In the genomic region with DNA sequence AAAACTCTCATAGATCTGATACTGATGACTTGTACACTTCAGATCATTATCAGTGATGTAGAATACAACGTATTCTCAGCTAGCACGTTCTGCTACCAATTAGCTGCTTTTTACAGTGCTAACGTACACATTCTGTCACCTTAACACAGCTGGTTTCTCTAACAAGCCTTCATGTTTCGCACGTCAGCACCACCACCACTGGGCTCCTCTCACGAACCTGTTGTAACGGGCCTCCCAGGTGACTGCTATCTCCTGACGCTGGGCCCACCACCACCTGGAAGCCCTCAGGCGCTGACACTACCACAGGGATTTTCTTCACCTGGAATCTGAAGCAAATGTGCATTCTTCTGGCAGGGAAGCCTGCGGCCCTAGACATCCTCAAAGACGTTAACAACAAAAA, we compare ENCODE assay signal across 20 cellular contexts. TPM values are rescaled to one million over a fixed set of nuclear protein-coding genes. Genes with fewer than 3 reads are reported as not detected.
DNase-seq lines count a peak whose midpoint lies in the region; ATAC-seq, FAIRE-seq and TF ChIP-seq lines count a peak whose summit lies in the region.
"Had no signal": no experiment of that assay in that cellular context is flagged by ENCODE, and none has a peak within 500 bp of the region (broad histone marks: within the 10 kb centered on the region; RNA-seq: fewer than 3 reads in every experiment).

No MANE protein-coding gene starts in this region.

- H3K9ac ChIP-seq in K562 (ENCODE audit: insufficient read depth in 1 of 2, low read depth in 2 of 2, low read length in 2 of 2), result no peak overlapping the region
- no peak overlapping the region for H3K9ac ChIP-seq in trophoblast cell (ENCODE audit: low read length)
- H3K9ac ChIP-seq: BLaER1 had no signal

- no peak overlapping the region for H3K4me2 ChIP-seq in K562 (ENCODE audit: insufficient read depth, low read length)
- H3K4me2 ChIP-seq in trophoblast cell (ENCODE audit: low read length), result no peak overlapping the region
- H3K4me2 ChIP-seq: BLaER1 had no signal

- BruUV-seq in K562 (replicated peaks; lab: Mats Ljungman, UMichigan), result no TSS peak

- no peak overlapping the region for H3K18ac ChIP-seq in trophoblast cell (ENCODE audit: low read length)

- H3K4me1 ChIP-seq in K562 (replicated peaks in 1 of 2; ENCODE audit: control insufficient read depth in 2 of 2, insufficient read depth in 2 of 2, low read length in 2 of 2), result peaks cover 5 to 25% of the 10 kb centered on the region in 2 experiments
- peaks cover 0 to 2% of the 10 kb centered on the region in 2 experiments for H3K4me1 ChIP-seq in trophoblast cell (ENCODE audit: control insufficient read depth in 1 of 2, insufficient read depth in 2 of 2, low read length in 2 of 2)

- H3K36me3 Mint-ChIP-seq in activated T-cell treated with anti-CD3 and anti-CD28 coated beads, Interleukin-2, amount 50 U/mL, for 4 hours (ENCODE audit: insufficient read depth), result peaks cover 43% of the 10 kb centered on the region

- no peaks in the 10 kb centered on the region for H4K20me1 ChIP-seq in K562 (replicated peaks; ENCODE audit: control insufficient read depth, insufficient read depth, low read length)

- no peak for TF ChIP-seq CTCF in K562 (IDR thresholded peaks at IDR 0.05 in 2 of 3, conservative IDR thresholded peaks at IDR 0.05 in 1 of 3; ENCODE audit: insufficient read depth in 2 of 3, low read depth in 1 of 3, low read length in 3 of 3)

- no peak overlapping the region for H3K4me3 Mint-ChIP-seq in activated T-cell treated with anti-CD3 and anti-CD28 coated beads, Interleukin-2, amount 50 U/mL, for 4 hours
- H3K4me3 Mint-ChIP-seq: CD8-positive, alpha-beta T cell had no signal

- no peaks in the 10 kb centered on the region for H3K79me1 ChIP-seq in trophoblast cell (ENCODE audit: low read length)

- TF ChIP-seq EP300 in K562 (IDR thresholded peaks at IDR 0.05; ENCODE audit: low read length), result no peak

- H3K9me3 Mint-ChIP-seq in activated T-cell treated with anti-CD3 and anti-CD28 coated beads, Interleukin-2, amount 50 U/mL, for 4 hours, result no peaks in the 10 kb centered on the region
- H3K9me3 Mint-ChIP-seq: CD8-positive, alpha-beta T cell had no signal

- no peaks in the 10 kb centered on the region for H3K27me3 ChIP-seq in K562 (ENCODE audit: control insufficient read depth in 2 of 2, insufficient read depth in 2 of 2, low read length in 2 of 2)
- H3K27me3 ChIP-seq in trophoblast cell (ENCODE audit: insufficient read depth, low read length), result no peaks in the 10 kb centered on the region
- H3K27me3 ChIP-seq: BLaER1, Peyer's patch had no signal

- CTCF ChIA-PET in K562 (lab: Yijun Ruan, JAX; ENCODE audit: low intra/inter-chr PET ratio), result no interaction called here

- no peak overlapping the region for H2BK120ac ChIP-seq in trophoblast cell (ENCODE audit: insufficient read depth, low read length, poor library complexity)

- no peaks in the 10 kb centered on the region for H3K27me3 Mint-ChIP-seq in activated T-cell treated with anti-CD3 and anti-CD28 coated beads, Interleukin-2, amount 50 U/mL, for 4 hours (ENCODE audit: low read depth)

- H4K91ac ChIP-seq in trophoblast cell (ENCODE audit: low read depth, low read length), result no peak overlapping the region

- no peak overlapping the region for H3K4me3 ChIP-seq in K562
- no peak overlapping the region for H3K4me3 ChIP-seq in trophoblast cell (ENCODE audit: low read depth, low read length)
- H3K4me3 ChIP-seq: BLaER1, HAP-1, Peyer's patch had no signal

- POLR2A ChIA-PET in K562 (lab: Yijun Ruan, JAX), result interaction anchor here (0.9 to 5.2 kb wide), 8 partner anchors 9 to 495 kb away, joined by 3 to 51 read pairs (median 4); no protein-coding TSS in a partner anchor

- no peak overlapping the region for H2AFZ ChIP-seq in K562 (ENCODE audit: low read depth, low read length)
- no peak overlapping the region for H2AFZ ChIP-seq in trophoblast cell (ENCODE audit: insufficient read depth, low read length, poor library complexity)

- H3K9me3 ChIP-seq in K562 (replicated peaks; ENCODE audit: control insufficient read depth, insufficient read depth, low read depth, low read length) (no peaks in the 10 kb centered on the region), trophoblast cell (ENCODE audit: insufficient read depth, low read depth, low read length) (no peaks in the 10 kb centered on the region)
- H3K9me3 ChIP-seq: BLaER1, HAP-1, Peyer's patch had no signal

- peaks cover 24% of the 10 kb centered on the region for H3K79me2 ChIP-seq in K562 (ENCODE audit: control insufficient read depth, insufficient read depth, low read length)
- no peaks in the 10 kb centered on the region for H3K79me2 ChIP-seq in trophoblast cell (ENCODE audit: control insufficient read depth, insufficient read depth, low read length, poor library complexity)

- H2BK12ac ChIP-seq in trophoblast cell (ENCODE audit: low read length), result no peak overlapping the region

- ATAC-seq in activated T-cell treated with anti-CD3 and anti-CD28 coated beads, Interleukin-2, amount 50 U/mL, for 4 hours, result no peak
- ATAC-seq in K562, result no peak
- ATAC-seq in GM18520 (IDR thresholded peaks at IDR 0.05; ENCODE audit: unreplicated experiment), result no peak
- ATAC-seq in SK-N-SH treated with all-trans-retinoic acid at 6 μM for 48 hours, result no peak
- ATAC-seq: CD8-positive, alpha-beta T cell had no signal

- TF ChIP-seq POLR2A in GM12891 (IDR thresholded peaks at IDR 0.05; ENCODE audit: low read depth, low read length) (no peak; the same call in 1 of the 2 replicates), K562 (conservative IDR thresholded peaks at IDR 0.05) (no peak)

- DNase-seq in activated T-cell treated with anti-CD3 and anti-CD28 coated beads, Interleukin-2, amount 50 U/mL, for 1 hour, result peak; percentile 3
- no peak for DNase-seq in activated T-cell treated with anti-CD3 and anti-CD28 coated beads, Interleukin-2, amount 50 U/mL, for 4 hours
- DNase-seq in GM12891 (ENCODE audit: insufficient read length, low spot score), result no peak
- DNase-seq in K562 (ENCODE audit: extremely low read depth in 1 of 4, low spot score in 3 of 4), result no peak
- DNase-seq in trophoblast cell, result peak; percentile 96 to 98
- DNase-seq: IMR-90, Karpas-422, NCI-H1092, NCI-H1436 treated with DMSO at 0.1 percent for 48 hours, NCI-H2029, NCI-H2171, NCI-H446, NCI-H526 treated with DMSO at 0.1 percent for 48 hours, Peyer's patch had no signal

- TF ChIP-seq RAD21 in K562 (CRISPR knock-in tag; conservative IDR thresholded peaks at IDR 0.05 in 1 of 2, IDR thresholded peaks at IDR 0.05 in 1 of 2), result no peak

- no peak overlapping the region for H4K12ac ChIP-seq in trophoblast cell (ENCODE audit: low read depth, low read length)

- H3K4me1 Mint-ChIP-seq in activated T-cell treated with anti-CD3 and anti-CD28 coated beads, Interleukin-2, amount 50 U/mL, for 4 hours (ENCODE audit: low read depth), result peaks cover 25% of the 10 kb centered on the region

- no peak overlapping the region for H3K27ac ChIP-seq in K562 (ENCODE audit: extremely low read depth, low read depth, low read length)
- no peak overlapping the region for H3K27ac ChIP-seq in trophoblast cell (ENCODE audit: low read depth, low read length)
- H3K27ac ChIP-seq: BLaER1, HL-60, Peyer's patch had no signal

- intact Hi-C loops in K562 (cut with micrococcal nuclease), result no loop called here

- H2BK5ac ChIP-seq in trophoblast cell (ENCODE audit: low read depth, low read length, poor library complexity), result no peak overlapping the region

- H3K23ac ChIP-seq in trophoblast cell (ENCODE audit: low read length), result no peak overlapping the region

- FAIRE-seq in GM12891 (lab: Jason Lieb, UNC), result no peak
- FAIRE-seq in K562 (lab: Jason Lieb, UNC), result no peak

- no peak overlapping the region for H2AK5ac ChIP-seq in trophoblast cell (ENCODE audit: low read length)

- 92% methylated on average over 11 of the region's 11 CpGs for WGBS in K562 (ENCODE audit: insufficient coverage, low coverage, missing lambda C conversion rate)
- WGBS in trophoblast cell (ENCODE audit: extremely low coverage, insufficient coverage, insufficient read length), result no CpG with 5 or more reads among the region's 11 CpGs

- no peak overlapping the region for H3K14ac ChIP-seq in trophoblast cell (ENCODE audit: low read length)

- H3K36me3 ChIP-seq in K562 (ENCODE audit: control insufficient read depth, insufficient read depth, low read length), result peaks cover 70% of the 10 kb centered on the region
- H3K36me3 ChIP-seq in trophoblast cell (ENCODE audit: control insufficient read depth in 1 of 2, insufficient read depth in 2 of 2, low read length in 2 of 2), result peaks cover 15 to 36% of the 10 kb centered on the region in 2 experiments

- in situ Hi-C loops in K562 (cut with MboI), result no loop called here

- peaks cover 3% of the 10 kb centered on the region for H3K9me1 ChIP-seq in K562 (ENCODE audit: control insufficient read depth, insufficient read depth, low read length)

- no peak overlapping the region for H4K8ac ChIP-seq in trophoblast cell (ENCODE audit: low read depth, low read length)

- no peak overlapping the region for H3K4ac ChIP-seq in trophoblast cell (ENCODE audit: low read depth, low read length)

RNA-seq across cellular contexts. Expression of gene TOMM20, which starts 19.8 kb away (rescaled TPM):
- total RNA-seq in activated T-cell treated with anti-CD3 and anti-CD28 coated beads, Interleukin-2, amount 50 U/mL, for 4 hours, result 100 to 1,000 TPM; 154 to 173 (median 172) TPM
- 88.5 TPM for polyA plus RNA-seq in GM12891 (2012; ENCODE audit: low read depth, missing spikeins)
- total RNA-seq in K562 (2011; cell fraction: chromatin; rRNA removed; ENCODE audit: low replicate concordance), result 63.5 and 133 TPM in 2 replicates
- total RNA-seq in K562 (2011; cell fraction: nucleolus; rRNA removed), result 96.9 and 106 TPM in 2 replicates
- 165 and 259 TPM in 2 replicates for total RNA-seq in K562 (2011; cell fraction: nucleoplasm; rRNA removed)
- total RNA-seq in K562 (2014; rRNA removed) (136 and 154 TPM in 2 replicates), K562 (2014; rRNA removed; fragmentation: Illumina TruSeq; extraction: Trizol) (165 and 211 TPM in 2 replicates), K562 (2015; rRNA removed; fragmentation: Illumina TruSeq; extraction: Trizol) (124 and 131 TPM in 2 replicates), K562 (2021) (222 and 252 TPM in 2 replicates)
- polyA plus RNA-seq in K562 (2011; rRNA removed) (334 and 469 TPM in 2 replicates), K562 (2014; fragmentation: Illumina TruSeq; extraction: Trizol) (231 and 254 TPM in 2 replicates), K562 (2014; fragmentation: Nextera tagmentation; extraction: Ambion mirVana) (100 to 1,000 TPM in 1 of 2 experiments, 10 to 100 TPM in 1; 70.6 to 102 TPM), K562 (2014; rRNA removed) (159 and 165 TPM in 2 replicates)
- polyA plus RNA-seq in K562 (2011; cell fraction: cytosol; rRNA removed), result 47.6 and 124 TPM in 2 replicates
- 46.1 and 107 TPM in 2 replicates for polyA plus RNA-seq in K562 (2011; cell fraction: nucleus; rRNA removed)
- polyA plus RNA-seq in K562 (2012), result 197 and 293 TPM in 2 replicates
- 154 and 231 TPM in 2 replicates for polyA minus RNA-seq in K562 (2011; rRNA and poly(A)+ RNA removed)
- 110 and 119 TPM in 2 replicates for polyA minus RNA-seq in K562 (2011; cell fraction: cytosol; rRNA and poly(A)+ RNA removed)
- polyA minus RNA-seq in K562 (2011; cell fraction: nucleus; rRNA and poly(A)+ RNA removed), result 35.9 and 64.5 TPM in 2 replicates
- 92.6 and 96.4 TPM in 2 replicates for polyA plus RNA-seq in trophoblast cell (2013)

RNA-seq across cellular contexts. Expression of gene RBM34, which starts 52.2 kb away (rescaled TPM):
- 100 to 1,000 TPM; 149 to 159 (median 159) TPM for total RNA-seq in activated T-cell treated with anti-CD3 and anti-CD28 coated beads, Interleukin-2, amount 50 U/mL, for 4 hours
- 116 TPM for polyA plus RNA-seq in GM12891 (2012; ENCODE audit: low read depth, missing spikeins)
- 85.0 and 159 TPM in 2 replicates for total RNA-seq in K562 (2011; cell fraction: chromatin; rRNA removed; ENCODE audit: low replicate concordance)
- 54.9 and 55.4 TPM in 2 replicates for total RNA-seq in K562 (2011; cell fraction: nucleolus; rRNA removed)
- 63.6 and 66.9 TPM in 2 replicates for total RNA-seq in K562 (2011; cell fraction: nucleoplasm; rRNA removed)
- total RNA-seq in K562 (2014; rRNA removed), result 96.6 and 98.2 TPM in 2 replicates
- 135 and 160 TPM in 2 replicates for total RNA-seq in K562 (2014; rRNA removed; fragmentation: Illumina TruSeq; extraction: Trizol)
- 154 and 162 TPM in 2 replicates for total RNA-seq in K562 (2015; rRNA removed; fragmentation: Illumina TruSeq; extraction: Trizol)
- total RNA-seq in K562 (2021), result 116 and 118 TPM in 2 replicates
- polyA plus RNA-seq in K562 (2011; rRNA removed), result 57.7 and 64.0 TPM in 2 replicates
- 24.3 and 29.9 TPM in 2 replicates for polyA plus RNA-seq in K562 (2011; cell fraction: cytosol; rRNA removed)
- 26.5 and 31.5 TPM in 2 replicates for polyA plus RNA-seq in K562 (2011; cell fraction: nucleus; rRNA removed)
- 146 and 159 TPM in 2 replicates for polyA plus RNA-seq in K562 (2012)
- 145 and 178 TPM in 2 replicates for polyA plus RNA-seq in K562 (2014; fragmentation: Illumina TruSeq; extraction: Trizol)
- 100 to 1,000 TPM; 116 to 141 TPM for polyA plus RNA-seq in K562 (2014; fragmentation: Nextera tagmentation; extraction: Ambion mirVana)
- 99.9 and 124 TPM in 2 replicates for polyA plus RNA-seq in K562 (2014; rRNA removed)
- 26.5 and 35.5 TPM in 2 replicates for polyA minus RNA-seq in K562 (2011; rRNA and poly(A)+ RNA removed)
- polyA minus RNA-seq in K562 (2011; cell fraction: cytosol; rRNA and poly(A)+ RNA removed), result 15.4 and 17.8 TPM in 2 replicates
- 34.7 and 56.6 TPM in 2 replicates for polyA minus RNA-seq in K562 (2011; cell fraction: nucleus; rRNA and poly(A)+ RNA removed)
- polyA plus RNA-seq in trophoblast cell (2013), result 129 and 130 TPM in 2 replicates

Comparison
In these comparisons a context has a peak if more than half of its experiments do, and no peak if none do; other contexts are left out.
1. DNase-seq: peak in activated T-cell treated with anti-CD3 and anti-CD28 coated beads, Interleukin-2, amount 50 U/mL, for 1 hour (single experiment) and trophoblast cell (2 of 2); none in activated T-cell treated with anti-CD3 and anti-CD28 coated beads, Interleukin-2, amount 50 U/mL, for 4 hours (single experiment), GM12891 (single experiment) and K562 (0 of 4).